Comparison of ENCODE assay signal across 1 cellular context in the genomic region with DNA sequence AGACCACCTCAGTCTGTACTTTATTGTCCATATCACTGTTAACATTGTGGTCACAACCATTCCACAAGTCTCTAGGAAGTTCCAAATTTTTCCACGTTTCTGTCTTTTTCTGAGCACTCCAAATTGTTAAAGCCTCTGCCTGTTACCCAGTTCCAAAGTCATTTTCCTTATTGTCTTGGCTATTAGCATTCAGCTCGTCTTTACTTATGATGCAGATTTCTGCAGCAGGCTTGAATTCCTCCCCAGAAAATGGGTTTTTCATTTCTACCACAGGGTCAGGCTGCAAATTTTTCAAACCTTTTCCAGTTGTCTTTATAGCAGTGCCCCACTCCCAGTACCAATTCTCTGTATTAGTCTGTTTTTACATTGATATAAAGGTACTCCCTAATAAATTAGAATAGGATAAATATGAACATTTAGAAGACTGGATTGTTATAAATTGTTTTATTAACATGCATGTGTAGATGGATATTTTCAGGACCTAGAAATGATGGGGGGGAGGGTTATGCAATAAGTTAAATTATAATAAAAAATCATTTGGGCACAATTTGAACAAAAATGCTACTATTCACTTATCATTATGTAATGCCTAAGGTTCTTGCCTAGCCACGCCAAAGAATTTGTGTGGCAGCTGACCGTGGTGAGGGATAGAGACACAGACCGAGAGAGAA.
TF ChIP-seq lines count a peak whose summit lies in the region.

No MANE protein-coding gene starts in this region.

TF ChIP-seq in H1, 55 proteins besides CTCF, POLR2A, EP300 and RAD21 (continued from another document):
- TF ChIP-seq, protein P1, sequence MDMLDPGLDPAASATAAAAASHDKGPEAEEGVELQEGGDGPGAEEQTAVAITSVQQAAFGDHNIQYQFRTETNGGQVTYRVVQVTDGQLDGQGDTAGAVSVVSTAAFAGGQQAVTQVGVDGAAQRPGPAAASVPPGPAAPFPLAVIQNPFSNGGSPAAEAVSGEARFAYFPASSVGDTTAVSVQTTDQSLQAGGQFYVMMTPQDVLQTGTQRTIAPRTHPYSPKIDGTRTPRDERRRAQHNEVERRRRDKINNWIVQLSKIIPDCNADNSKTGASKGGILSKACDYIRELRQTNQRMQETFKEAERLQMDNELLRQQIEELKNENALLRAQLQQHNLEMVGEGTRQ (IDR thresholded peaks at IDR 0.05; ENCODE audit: low read length), result no peak
- TF ChIP-seq TAF1 (IDR thresholded peaks at IDR 0.05; ENCODE audit: low read depth, low read length), result 0 out of 2 replicates have a peak, but pooled peaks have one; percentile 14
- no peak for TF ChIP-seq FOSL1 (IDR thresholded peaks at IDR 0.05; ENCODE audit: insufficient read depth, low read depth, low read length)
- 0 out of 2 replicates have a peak, but pooled peaks have one; percentile 53 for TF ChIP-seq SP1 (IDR thresholded peaks at IDR 0.05; ENCODE audit: low read depth, low read length)
- TF ChIP-seq RBBP5 (IDR thresholded peaks at IDR 0.05; ENCODE audit: borderline replicate concordance, low read depth, low read length), result no peak
- TF ChIP-seq TBP (IDR thresholded peaks at IDR 0.05; ENCODE audit: low read depth, low read length), result no peak
- TF ChIP-seq SP4 (IDR thresholded peaks at IDR 0.05; ENCODE audit: low read length), result no peak
- TF ChIP-seq POLR2AphosphoS5 (IDR thresholded peaks at IDR 0.05; ENCODE audit: low read depth, low read length), result no peak
- TF ChIP-seq ZNF274 (IDR thresholded peaks at IDR 0.05; ENCODE audit: borderline replicate concordance, extremely low read depth, low read length), result no peak
- TF ChIP-seq, protein P2, sequence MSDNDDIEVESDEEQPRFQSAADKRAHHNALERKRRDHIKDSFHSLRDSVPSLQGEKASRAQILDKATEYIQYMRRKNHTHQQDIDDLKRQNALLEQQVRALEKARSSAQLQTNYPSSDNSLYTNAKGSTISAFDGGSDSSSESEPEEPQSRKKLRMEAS (IDR thresholded peaks at IDR 0.05), result no peak
- TF ChIP-seq YY1 (IDR thresholded peaks at IDR 0.05; ENCODE audit: low read depth, low read length), result no peak
- no peak for TF ChIP-seq BACH1 (IDR thresholded peaks at IDR 0.05; ENCODE audit: low read length)
- TF ChIP-seq CBX5 (IDR thresholded peaks at IDR 0.05; ENCODE audit: low read depth, low read length), result no peak
- TF ChIP-seq KDM4A (IDR thresholded peaks at IDR 0.05; ENCODE audit: low read depth, low read length, severe bottlenecking), result no peak
- TF ChIP-seq POU5F1 (IDR thresholded peaks at IDR 0.05; ENCODE audit: low read depth, low read length), result 0 out of 2 replicates have a peak, but pooled peaks have one; percentile 32
- TF ChIP-seq SAP30 (IDR thresholded peaks at IDR 0.05; ENCODE audit: insufficient read depth, insufficient replicate concordance, low read length), result no peak
- TF ChIP-seq JUN (IDR thresholded peaks at IDR 0.05; ENCODE audit: low read depth, low read length), result no peak
- no peak for TF ChIP-seq CTBP2 (IDR thresholded peaks at IDR 0.05; ENCODE audit: borderline replicate concordance, insufficient read depth, insufficient read length, low read length)
- TF ChIP-seq, protein P3, sequence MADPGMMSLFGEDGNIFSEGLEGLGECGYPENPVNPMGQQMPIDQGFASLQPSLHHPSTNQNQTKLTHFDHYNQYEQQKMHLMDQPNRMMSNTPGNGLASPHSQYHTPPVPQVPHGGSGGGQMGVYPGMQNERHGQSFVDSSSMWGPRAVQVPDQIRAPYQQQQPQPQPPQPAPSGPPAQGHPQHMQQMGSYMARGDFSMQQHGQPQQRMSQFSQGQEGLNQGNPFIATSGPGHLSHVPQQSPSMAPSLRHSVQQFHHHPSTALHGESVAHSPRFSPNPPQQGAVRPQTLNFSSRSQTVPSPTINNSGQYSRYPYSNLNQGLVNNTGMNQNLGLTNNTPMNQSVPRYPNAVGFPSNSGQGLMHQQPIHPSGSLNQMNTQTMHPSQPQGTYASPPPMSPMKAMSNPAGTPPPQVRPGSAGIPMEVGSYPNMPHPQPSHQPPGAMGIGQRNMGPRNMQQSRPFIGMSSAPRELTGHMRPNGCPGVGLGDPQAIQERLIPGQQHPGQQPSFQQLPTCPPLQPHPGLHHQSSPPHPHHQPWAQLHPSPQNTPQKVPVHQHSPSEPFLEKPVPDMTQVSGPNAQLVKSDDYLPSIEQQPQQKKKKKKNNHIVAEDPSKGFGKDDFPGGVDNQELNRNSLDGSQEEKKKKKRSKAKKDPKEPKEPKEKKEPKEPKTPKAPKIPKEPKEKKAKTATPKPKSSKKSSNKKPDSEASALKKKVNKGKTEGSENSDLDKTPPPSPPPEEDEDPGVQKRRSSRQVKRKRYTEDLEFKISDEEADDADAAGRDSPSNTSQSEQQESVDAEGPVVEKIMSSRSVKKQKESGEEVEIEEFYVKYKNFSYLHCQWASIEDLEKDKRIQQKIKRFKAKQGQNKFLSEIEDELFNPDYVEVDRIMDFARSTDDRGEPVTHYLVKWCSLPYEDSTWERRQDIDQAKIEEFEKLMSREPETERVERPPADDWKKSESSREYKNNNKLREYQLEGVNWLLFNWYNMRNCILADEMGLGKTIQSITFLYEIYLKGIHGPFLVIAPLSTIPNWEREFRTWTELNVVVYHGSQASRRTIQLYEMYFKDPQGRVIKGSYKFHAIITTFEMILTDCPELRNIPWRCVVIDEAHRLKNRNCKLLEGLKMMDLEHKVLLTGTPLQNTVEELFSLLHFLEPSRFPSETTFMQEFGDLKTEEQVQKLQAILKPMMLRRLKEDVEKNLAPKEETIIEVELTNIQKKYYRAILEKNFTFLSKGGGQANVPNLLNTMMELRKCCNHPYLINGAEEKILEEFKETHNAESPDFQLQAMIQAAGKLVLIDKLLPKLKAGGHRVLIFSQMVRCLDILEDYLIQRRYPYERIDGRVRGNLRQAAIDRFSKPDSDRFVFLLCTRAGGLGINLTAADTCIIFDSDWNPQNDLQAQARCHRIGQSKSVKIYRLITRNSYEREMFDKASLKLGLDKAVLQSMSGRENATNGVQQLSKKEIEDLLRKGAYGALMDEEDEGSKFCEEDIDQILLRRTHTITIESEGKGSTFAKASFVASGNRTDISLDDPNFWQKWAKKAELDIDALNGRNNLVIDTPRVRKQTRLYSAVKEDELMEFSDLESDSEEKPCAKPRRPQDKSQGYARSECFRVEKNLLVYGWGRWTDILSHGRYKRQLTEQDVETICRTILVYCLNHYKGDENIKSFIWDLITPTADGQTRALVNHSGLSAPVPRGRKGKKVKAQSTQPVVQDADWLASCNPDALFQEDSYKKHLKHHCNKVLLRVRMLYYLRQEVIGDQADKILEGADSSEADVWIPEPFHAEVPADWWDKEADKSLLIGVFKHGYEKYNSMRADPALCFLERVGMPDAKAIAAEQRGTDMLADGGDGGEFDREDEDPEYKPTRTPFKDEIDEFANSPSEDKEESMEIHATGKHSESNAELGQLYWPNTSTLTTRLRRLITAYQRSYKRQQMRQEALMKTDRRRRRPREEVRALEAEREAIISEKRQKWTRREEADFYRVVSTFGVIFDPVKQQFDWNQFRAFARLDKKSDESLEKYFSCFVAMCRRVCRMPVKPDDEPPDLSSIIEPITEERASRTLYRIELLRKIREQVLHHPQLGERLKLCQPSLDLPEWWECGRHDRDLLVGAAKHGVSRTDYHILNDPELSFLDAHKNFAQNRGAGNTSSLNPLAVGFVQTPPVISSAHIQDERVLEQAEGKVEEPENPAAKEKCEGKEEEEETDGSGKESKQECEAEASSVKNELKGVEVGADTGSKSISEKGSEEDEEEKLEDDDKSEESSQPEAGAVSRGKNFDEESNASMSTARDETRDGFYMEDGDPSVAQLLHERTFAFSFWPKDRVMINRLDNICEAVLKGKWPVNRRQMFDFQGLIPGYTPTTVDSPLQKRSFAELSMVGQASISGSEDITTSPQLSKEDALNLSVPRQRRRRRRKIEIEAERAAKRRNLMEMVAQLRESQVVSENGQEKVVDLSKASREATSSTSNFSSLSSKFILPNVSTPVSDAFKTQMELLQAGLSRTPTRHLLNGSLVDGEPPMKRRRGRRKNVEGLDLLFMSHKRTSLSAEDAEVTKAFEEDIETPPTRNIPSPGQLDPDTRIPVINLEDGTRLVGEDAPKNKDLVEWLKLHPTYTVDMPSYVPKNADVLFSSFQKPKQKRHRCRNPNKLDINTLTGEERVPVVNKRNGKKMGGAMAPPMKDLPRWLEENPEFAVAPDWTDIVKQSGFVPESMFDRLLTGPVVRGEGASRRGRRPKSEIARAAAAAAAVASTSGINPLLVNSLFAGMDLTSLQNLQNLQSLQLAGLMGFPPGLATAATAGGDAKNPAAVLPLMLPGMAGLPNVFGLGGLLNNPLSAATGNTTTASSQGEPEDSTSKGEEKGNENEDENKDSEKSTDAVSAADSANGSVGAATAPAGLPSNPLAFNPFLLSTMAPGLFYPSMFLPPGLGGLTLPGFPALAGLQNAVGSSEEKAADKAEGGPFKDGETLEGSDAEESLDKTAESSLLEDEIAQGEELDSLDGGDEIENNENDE (IDR thresholded peaks at IDR 0.05; ENCODE audit: insufficient replicate concordance, low read length), result no peak
- no peak for TF ChIP-seq BCL11A (IDR thresholded peaks at IDR 0.05; ENCODE audit: low read depth in 2 of 2, low read length in 2 of 2)
- no peak for TF ChIP-seq NANOG (IDR thresholded peaks at IDR 0.05; ENCODE audit: insufficient read depth, low read depth, low read length, poor library complexity, severe bottlenecking)
- no peak for TF ChIP-seq TAF7 (optimal IDR thresholded peaks at IDR 0.05; ENCODE audit: borderline replicate concordance, low read depth, low read length)
- TF ChIP-seq CREB1 (IDR thresholded peaks at IDR 0.05), result no peak
